Comparison of ENCODE assay signal across 8 cellular contexts in genomic region chr11:67301951-67302516, GRCh38. TPM values are rescaled to one million over a fixed set of nuclear protein-coding genes. Genes with fewer than 3 reads are reported as not detected.
DNase-seq lines count a peak whose midpoint lies in the region; ATAC-seq and TF ChIP-seq lines count a peak whose summit lies in the region.

No MANE protein-coding gene starts in this region.

- peak; percentile 70 for DNase-seq in GF-D8 (lab: John Stamatoyannopoulos, UW)
- DNase-seq in NCI-H2227 treated with DMSO at 0.1 percent for 48 hours (lab: John Stamatoyannopoulos, UW), result peak; percentile 50
- DNase-seq in central memory CD8-positive, alpha-beta T cell (ENCODE audit: low spot score in 2 of 2), result no peak
- peak; percentile 73 for DNase-seq in left lobe of liver (ENCODE audit: low spot score)
- peak; percentile 78 to 86 for DNase-seq in upper lobe of left lung
- no peak for DNase-seq in Karpas-422
- no peak for DNase-seq in NCI-H1930 (lab: John Stamatoyannopoulos, UW)

- peak overlapping the region; percentile 60 for H3K4me3 Mint-ChIP-seq in central memory CD8-positive, alpha-beta T cell

- peaks cover 2% of the 10 kb centered on the region for H3K9me3 Mint-ChIP-seq in central memory CD8-positive, alpha-beta T cell

- H4K20me1 ChIP-seq in Karpas-422 (ENCODE audit: insufficient read depth, low read depth, low read length), result no peaks in the 10 kb centered on the region

- H3K9me2 ChIP-seq in Karpas-422 (replicated peaks; ENCODE audit: insufficient read depth, low read length), result no peaks in the 10 kb centered on the region

- peaks cover 29% of the 10 kb centered on the region for H3K36me3 Mint-ChIP-seq in central memory CD8-positive, alpha-beta T cell (ENCODE audit: insufficient read depth)

- peak in 1 of 4 donors; percentile 44 for TF ChIP-seq POLR2A in upper lobe of left lung (IDR thresholded peaks at IDR 0.05)

- H3K4me1 ChIP-seq in upper lobe of left lung (peaks cover 23 to 39% (median 28%) of the 10 kb centered on the region in 4 donors), Karpas-422 (ENCODE audit: low read length) (no peaks in the 10 kb centered on the region)

- H3K79me2 ChIP-seq in Karpas-422 (ENCODE audit: low read length), result no peaks in the 10 kb centered on the region

- H3K36me3 ChIP-seq in upper lobe of left lung (peaks cover 13 to 42% (median 28%) of the 10 kb centered on the region in 4 donors), Karpas-422 (ENCODE audit: insufficient read depth, low read length) (peaks cover 16% of the 10 kb centered on the region; the same call in 1 of the 2 replicates)

- no peaks in the 10 kb centered on the region for H3K27me3 ChIP-seq in upper lobe of left lung
- no peaks in the 10 kb centered on the region for H3K27me3 ChIP-seq in Karpas-422 (ENCODE audit: low read length)

- H3K4me3 ChIP-seq in upper lobe of left lung (peak overlapping the region in 3 of 4 donors; percentile 83 to 99 (median 93)), Karpas-422 (ENCODE audit: low read length) (no peak overlapping the region)

- peak overlapping the region; percentile 78 to 96 (median 92) for H3K27ac ChIP-seq in upper lobe of left lung
- H3K27ac ChIP-seq in Karpas-422 (ENCODE audit: low read length), result no peak overlapping the region

- no peak for ATAC-seq in central memory CD8-positive, alpha-beta T cell (replicated peaks; ENCODE audit: extremely low read depth, poor library complexity, severe bottlenecking)
- ATAC-seq in left lobe of liver, result peak; percentile 69
- ATAC-seq in upper lobe of left lung (ENCODE audit: low FRiP score in 2 of 2), result peak; percentile 22 to 64
- ATAC-seq in HG03442 (IDR thresholded peaks at IDR 0.05; ENCODE audit: unreplicated experiment), result no peak

- no peak overlapping the region for H3K27ac Mint-ChIP-seq in central memory CD8-positive, alpha-beta T cell (ENCODE audit: low read depth)

- H3K9ac ChIP-seq in Karpas-422 (ENCODE audit: low read length), result no peak overlapping the region

- no peak overlapping the region for H3K4me2 ChIP-seq in Karpas-422 (ENCODE audit: low read depth, low read length, poor library complexity, severe bottlenecking)

- WGBS in upper lobe of left lung, 2 donors, result 52 to 63% methylated on average over 7 to 15 of the region's 15 CpGs

- H3K9me3 ChIP-seq in upper lobe of left lung (no peaks in the 10 kb centered on the region), Karpas-422 (ENCODE audit: low read length) (no peaks in the 10 kb centered on the region)

- TF ChIP-seq CTCF in upper lobe of left lung (IDR thresholded peaks at IDR 0.05), result no peak

- TF ChIP-seq EP300 in upper lobe of left lung (IDR thresholded peaks at IDR 0.05), result no peak

- H2AFZ ChIP-seq in Karpas-422 (ENCODE audit: low read length), result no peak overlapping the region

- no peaks in the 10 kb centered on the region for H3K27me3 Mint-ChIP-seq in central memory CD8-positive, alpha-beta T cell

- peaks cover 18% of the 10 kb centered on the region for H3K4me1 Mint-ChIP-seq in central memory CD8-positive, alpha-beta T cell

RNA-seq across cellular contexts. Expression of gene SSH3, which starts 1.3 kb away (rescaled TPM):
- total RNA-seq in left lobe of liver (18.2 TPM), upper lobe of left lung (10 to 100 TPM; 35.9 to 99.2 (median 53.8) TPM)
- total RNA-seq in Karpas-422 (2014; rRNA removed; shearing (Covaris generic); ENCODE audit: low replicate concordance), result 0.61 and 0.82 TPM in 2 replicates

RNA-seq across cellular contexts. Expression of gene ANKRD13D, which starts 12.9 kb away (rescaled TPM):
- 9.8 TPM for total RNA-seq in left lobe of liver
- total RNA-seq in upper lobe of left lung, result 100 to 1,000 TPM in 2 of 6 donors, 10 to 100 TPM in 4; 47.4 to 221 (median 78.3) TPM
- 31.3 and 91.8 TPM in 2 replicates for total RNA-seq in Karpas-422 (2014; rRNA removed; shearing (Covaris generic); ENCODE audit: low replicate concordance)

RNA-seq across cellular contexts. Expression of gene GRK2, which starts 35.8 kb away (rescaled TPM):
- total RNA-seq in left lobe of liver (29.0 TPM), upper lobe of left lung (100 to 1,000 TPM in 4 of 6 donors, 10 to 100 TPM in 2; 76.9 to 232 (median 117) TPM)
- total RNA-seq in Karpas-422 (2014; rRNA removed; shearing (Covaris generic); ENCODE audit: low replicate concordance), result 94.7 and 190 TPM in 2 replicates

RNA-seq across cellular contexts. Expression of gene POLD4, which starts 51.3 kb away (rescaled TPM):
- total RNA-seq in left lobe of liver (96.6 TPM), upper lobe of left lung (100 to 1,000 TPM in 4 of 6 donors, 10 to 100 TPM in 2; 55.5 to 173 (median 106) TPM)
- total RNA-seq in Karpas-422 (2014; rRNA removed; shearing (Covaris generic); ENCODE audit: low replicate concordance), result 362 and 684 TPM in 2 replicates

Comparison
In these comparisons a context has a peak if more than half of its experiments do, and no peak if none do; other contexts are left out.
1. DNase-seq: peak in GF-D8 (single experiment), NCI-H2227 treated with DMSO at 0.1 percent for 48 hours (single experiment), left lobe of liver (single experiment) and upper lobe of left lung (2 of 2); none in central memory CD8-positive, alpha-beta T cell (0 of 2), Karpas-422 (single experiment) and NCI-H1930 (0 of 2).
2. ATAC-seq: peak in left lobe of liver (single experiment) and upper lobe of left lung (2 of 2); none in central memory CD8-positive, alpha-beta T cell (single experiment) and HG03442 (single experiment).
3. RNA of gene SSH3, which starts 1.3 kb away (total RNA-seq): 35.9 to 99.2 TPM in upper lobe of left lung and 18.2 TPM in left lobe of liver (single experiment); 0.61 to 0.82 TPM in Karpas-422; every median in the first group is over 10 times any median in the second.